ENCODE assay signal across 22 cellular contexts in the genomic region with DNA sequence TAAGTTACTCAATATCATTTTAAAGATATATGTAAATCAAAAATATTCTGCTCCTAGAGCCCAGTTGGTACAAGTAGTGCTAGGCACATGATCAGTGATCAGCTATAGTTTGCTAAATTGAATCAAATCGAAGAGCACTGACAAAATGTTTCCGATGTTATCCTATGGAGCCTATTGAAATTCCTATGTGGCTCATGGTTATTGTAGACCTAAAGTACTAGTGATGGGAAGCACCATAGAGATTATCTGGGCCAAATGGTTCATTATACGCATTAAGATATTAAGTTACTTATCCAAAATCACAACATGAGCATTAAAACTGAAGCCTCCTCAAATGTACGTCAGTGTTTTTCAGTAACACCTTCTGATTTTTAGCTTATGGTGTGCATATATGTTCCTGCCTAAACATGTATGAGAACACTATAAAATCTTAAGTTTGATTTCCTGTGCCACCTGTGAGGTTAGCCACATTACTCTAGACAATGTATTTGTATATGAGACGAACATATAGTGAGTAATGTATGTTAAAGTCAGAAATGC.
DNase-seq lines count a peak whose midpoint lies in the region; FAIRE-seq and TF ChIP-seq lines count a peak whose summit lies in the region.
"Had no signal": no experiment of that assay in that cellular context is flagged by ENCODE, and none has a peak within 500 bp of the region (broad histone marks: within the 10 kb centered on the region; RNA-seq: fewer than 3 reads in every experiment).

No MANE protein-coding gene starts in this region.

- peaks cover 4% of the 10 kb centered on the region for H3K4me1 Mint-ChIP-seq in endothelial cell (ENCODE audit: unreplicated experiment)
- H3K4me1 Mint-ChIP-seq in activated naive CD8-positive, alpha-beta T cell treated with anti-CD3 and anti-CD28 coated beads for 36 hours, result no peaks in the 10 kb centered on the region

- H3K27me3 ChIP-seq in HUES64 (ENCODE audit: insufficient read depth, low read length) (no peaks in the 10 kb centered on the region), iPS-20b (ENCODE audit: insufficient read depth, low read length) (no peaks in the 10 kb centered on the region)
- H3K27me3 ChIP-seq: BLaER1 treated with 17β-estradiol and CSF1 and Interleukin-3, amounts not matched to agents 10 nM and 100 nM; SJSA1 had no signal

- no peak overlapping the region for H3K4me3 ChIP-seq in HUES64 (ENCODE audit: low read length)
- no peak overlapping the region for H3K4me3 ChIP-seq in iPS-20b (ENCODE audit: low read length)
- H3K4me3 ChIP-seq in kidney (ENCODE audit: low read length in 2 of 2), result no peak overlapping the region
- H3K4me3 ChIP-seq: BLaER1 treated with 17β-estradiol and CSF1 and Interleukin-3, amounts not matched to agents 10 nM and 100 nM; GM23248; SJSA1 had no signal

- no peaks in the 10 kb centered on the region for H3K36me3 Mint-ChIP-seq in endothelial cell (ENCODE audit: low read depth, unreplicated experiment)
- H3K36me3 Mint-ChIP-seq in activated naive CD8-positive, alpha-beta T cell treated with anti-CD3 and anti-CD28 coated beads for 36 hours, result no peaks in the 10 kb centered on the region
- H3K36me3 Mint-ChIP-seq: CD8-positive, alpha-beta T cell had no signal

- H3K4me3 Mint-ChIP-seq in endothelial cell (ENCODE audit: unreplicated experiment), result no peak overlapping the region
- no peak overlapping the region for H3K4me3 Mint-ChIP-seq in activated naive CD8-positive, alpha-beta T cell treated with anti-CD3 and anti-CD28 coated beads for 36 hours
- H3K4me3 Mint-ChIP-seq: CD8-positive, alpha-beta T cell; T-helper 1 cell treated with Interleukin-12 subunit alpha and Interleukin-12 subunit beta and Interleukin-4 antibody, amounts not matched to agents 30 μg/mL and 1 μg/mL, for 36 hours had no signal

- no peaks in the 10 kb centered on the region for H3K27me3 Mint-ChIP-seq in endothelial cell (ENCODE audit: unreplicated experiment)
- H3K27me3 Mint-ChIP-seq in activated naive CD8-positive, alpha-beta T cell treated with anti-CD3 and anti-CD28 coated beads for 36 hours, result no peaks in the 10 kb centered on the region

- H3K36me3 ChIP-seq in HUES64 (ENCODE audit: insufficient read depth, low read length) (no peaks in the 10 kb centered on the region), iPS-20b (ENCODE audit: insufficient read depth, low read depth, low read length) (no peaks in the 10 kb centered on the region), kidney (ENCODE audit: control insufficient read depth in 1 of 2, insufficient read depth in 2 of 2, low read length in 2 of 2) (no peaks in the 10 kb centered on the region)
- H3K36me3 ChIP-seq: BLaER1 treated with 17β-estradiol and CSF1 and Interleukin-3, amounts not matched to agents 10 nM and 100 nM had no signal

- H3K9ac ChIP-seq in HUES64 (ENCODE audit: low read depth, low read length) (peak overlapping the region; percentile 55; the same call in 1 of the 2 replicates), iPS-20b (ENCODE audit: low read depth, low read length) (peak overlapping the region; percentile 14; the same call in 1 of the 2 replicates), kidney (ENCODE audit: low read length in 2 of 2) (no peak overlapping the region)
- H3K9ac ChIP-seq: BLaER1 treated with 17β-estradiol and CSF1 and Interleukin-3, amounts not matched to agents 10 nM and 100 nM; GM23248 had no signal

- H3K4me1 ChIP-seq in HUES64 (ENCODE audit: insufficient read depth, low read length), result peaks cover 29% of the 10 kb centered on the region
- H3K4me1 ChIP-seq in iPS-20b (ENCODE audit: insufficient read depth, low read length), result peaks cover 18% of the 10 kb centered on the region
- no peaks in the 10 kb centered on the region for H3K4me1 ChIP-seq in kidney (ENCODE audit: control insufficient read depth in 1 of 2, insufficient read depth in 1 of 2, low read depth in 1 of 2, low read length in 2 of 2)

- no peak for FAIRE-seq in kidney (lab: Jason Lieb, UNC)
- FAIRE-seq: G401.6, GM12892 had no signal

- WGBS in HUES64, result 96% methylated on average over 5 of the region's 5 CpGs

- TF ChIP-seq CTCF in endothelial cell (IDR thresholded peaks at IDR 0.05; ENCODE audit: unreplicated experiment), result no peak
- TF ChIP-seq CTCF in kidney (IDR thresholded peaks at IDR 0.05; ENCODE audit: borderline replicate concordance, extremely low read depth, insufficient read depth), result no peak

- no peaks in the 10 kb centered on the region for H3K9me3 Mint-ChIP-seq in endothelial cell (ENCODE audit: unreplicated experiment)
- peaks cover 2% of the 10 kb centered on the region for H3K9me3 Mint-ChIP-seq in activated naive CD8-positive, alpha-beta T cell treated with anti-CD3 and anti-CD28 coated beads for 36 hours
- H3K9me3 Mint-ChIP-seq: CD8-positive, alpha-beta T cell; T-helper 1 cell treated with Interleukin-12 subunit alpha and Interleukin-12 subunit beta and Interleukin-4 antibody, amounts not matched to agents 30 μg/mL and 1 μg/mL, for 36 hours had no signal

- H3K27ac Mint-ChIP-seq in endothelial cell (ENCODE audit: unreplicated experiment), result no peak overlapping the region
- no peak overlapping the region for H3K27ac Mint-ChIP-seq in activated naive CD8-positive, alpha-beta T cell treated with anti-CD3 and anti-CD28 coated beads for 36 hours
- H3K27ac Mint-ChIP-seq: CD8-positive, alpha-beta T cell; T-helper 1 cell treated with Interleukin-12 subunit alpha and Interleukin-12 subunit beta and Interleukin-4 antibody, amounts not matched to agents 30 μg/mL and 1 μg/mL, for 36 hours had no signal

- H3K9me3 ChIP-seq in HUES64 (ENCODE audit: insufficient read depth, low read depth, low read length) (no peaks in the 10 kb centered on the region), iPS-20b (ENCODE audit: insufficient read depth, low read depth, low read length) (no peaks in the 10 kb centered on the region), kidney (ENCODE audit: control insufficient read depth in 1 of 2, low read length in 2 of 2) (no peaks in the 10 kb centered on the region)
- H3K9me3 ChIP-seq: BLaER1 treated with 17β-estradiol and CSF1 and Interleukin-3, amounts not matched to agents 10 nM and 100 nM; SJSA1 had no signal

- peak; percentile 22 for DNase-seq in NCI-H2171 treated with DMSO at 0.1 percent for 48 hours (lab: John Stamatoyannopoulos, UW)
- DNase-seq in NCI-H2171 (lab: John Stamatoyannopoulos, UW), result no peak
- DNase-seq in OCI-M1 (lab: John Stamatoyannopoulos, UW), result peak; percentile 16
- no peak for DNase-seq in endothelial cell (ENCODE audit: low spot score)
- no peak for DNase-seq in kidney
- no peak for DNase-seq in activated naive CD8-positive, alpha-beta T cell treated with anti-CD3 and anti-CD28 coated beads for 36 hours
- DNase-seq: 8988T; CD8-positive, alpha-beta T cell; DMS153; GM23248; Kasumi-1; NCI-H1048; NCI-H1436 treated with DMSO at 0.1 percent for 48 hours; NCI-H1930; NCI-H345 had no signal

- intact Hi-C loops in kidney (cut with DNase I), result no loop called here

- no peak overlapping the region for H3K27ac ChIP-seq in HUES64 (ENCODE audit: low read depth, low read length)
- H3K27ac ChIP-seq in iPS-20b (ENCODE audit: low read length), result no peak overlapping the region
- no peak overlapping the region for H3K27ac ChIP-seq in kidney (ENCODE audit: low read depth in 2 of 2, low read length in 2 of 2)
- H3K27ac ChIP-seq: BLaER1 treated with 17β-estradiol and CSF1 and Interleukin-3, amounts not matched to agents 10 nM and 100 nM; GM23248; SJSA1 had no signal

Comparison
In these comparisons a context has a peak if more than half of its experiments do, and no peak if none do; other contexts are left out.
1. DNase-seq: peak in NCI-H2171 treated with DMSO at 0.1 percent for 48 hours (single experiment) and OCI-M1 (single experiment); none in NCI-H2171 (single experiment), endothelial cell (single experiment), kidney (single experiment) and activated naive CD8-positive, alpha-beta T cell treated with anti-CD3 and anti-CD28 coated beads for 36 hours (single experiment).
2. H3K9ac ChIP-seq: peak in HUES64 (single experiment) and iPS-20b (single experiment); none in kidney (0 of 2).